10 cellular contexts compared by ENCODE assay signal in the genomic region with DNA sequence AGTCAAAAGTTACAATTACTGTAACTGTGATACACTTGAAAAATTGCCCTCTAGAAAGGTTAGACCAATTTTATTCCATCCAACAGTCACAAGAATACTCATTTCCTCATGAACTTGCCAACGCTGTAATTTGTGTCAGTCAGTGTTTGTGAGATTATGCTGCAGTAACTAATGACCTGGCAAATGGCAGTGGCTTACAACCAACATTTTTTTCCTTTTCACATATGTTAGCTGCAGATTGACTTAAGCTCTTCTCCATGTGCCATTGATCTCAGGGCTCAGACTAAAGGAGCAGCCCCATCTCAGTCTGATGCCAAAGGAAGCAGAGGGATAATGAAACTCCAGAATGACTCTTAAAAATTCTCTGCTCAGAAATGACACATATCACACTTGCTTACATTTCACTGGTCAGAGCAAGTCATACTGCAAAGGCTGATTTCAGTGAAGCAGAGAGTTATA.
DNase-seq lines count a peak whose midpoint lies in the region; ATAC-seq, FAIRE-seq and TF ChIP-seq lines count a peak whose summit lies in the region.
"Had no signal": no experiment of that assay in that cellular context is flagged by ENCODE, and none has a peak within 500 bp of the region (broad histone marks: within the 10 kb centered on the region; RNA-seq: fewer than 3 reads in every experiment).

No MANE protein-coding gene starts in this region.

- DNase-seq in GM12891 (ENCODE audit: insufficient read length, low spot score) (no peak), NCI-H446 (lab: John Stamatoyannopoulos, UW) (peak; percentile 29 to 56), posterior vena cava (ENCODE audit: low spot score) (no peak), NCI-H774 (lab: John Stamatoyannopoulos, UW) (no peak), DMS79 treated with DMSO at 0.1 percent for 48 hours (lab: John Stamatoyannopoulos, UW) (no peak)
- DNase-seq: CD8-positive, alpha-beta memory T cell; T1000 had no signal

- peak; percentile 73 for ATAC-seq in GM19395 (IDR thresholded peaks at IDR 0.05; ENCODE audit: unreplicated experiment)
- ATAC-seq: Panc1 had no signal

- peak; percentile 62 for FAIRE-seq in GM12891 (lab: Jason Lieb, UNC)

- H3K27ac ChIP-seq in layer of hippocampus (ENCODE audit: low read depth, low read length): peak overlapping the region; percentile 13

- intact Hi-C loops in posterior vena cava (cut with DNase I): no loop called here

- TF ChIP-seq POLR2A in GM12891 (IDR thresholded peaks at IDR 0.05; ENCODE audit: low read depth, low read length): no peak

- no peaks in the 10 kb centered on the region for H3K27me3 ChIP-seq in layer of hippocampus (ENCODE audit: control insufficient read depth, insufficient read depth, low read length)

TF ChIP-seq in GM12891, 5 proteins besides CTCF, POLR2A, EP300 and RAD21:
- TF ChIP-seq SPI1 (IDR thresholded peaks at IDR 0.05; ENCODE audit: low read depth, low read length) (peak; percentile 37; the same call in 1 of the 2 replicates), POLR2AphosphoS5 (IDR thresholded peaks at IDR 0.05; ENCODE audit: low read depth, low read length) (no peak)
TF ChIP-seq in GM12891: peak in this region for 1.

Comparison
In these comparisons a context has a peak if more than half of its experiments do, and no peak if none do; other contexts are left out.
1. DNase-seq: peak in NCI-H446 (2 of 2); none in GM12891 (single experiment), posterior vena cava (single experiment), NCI-H774 (single experiment) and DMS79 treated with DMSO at 0.1 percent for 48 hours (single experiment).